ENCODE assay signal across 13 cellular contexts in genomic region chr16:10817963-10818941, GRCh38. TPM values are rescaled to one million over a fixed set of nuclear protein-coding genes. Genes with fewer than 3 reads are reported as not detected.
A peak's percentile ranks its signal among the peaks of the same experiment; 100 is the strongest.
DNase-seq lines count a peak whose midpoint lies in the region; ATAC-seq, FAIRE-seq and TF ChIP-seq lines count a peak whose summit lies in the region.
"Had no signal": no experiment of that assay in that cellular context is flagged by ENCODE, and none has a peak within 500 bp of the region (broad histone marks: within the 10 kb centered on the region; RNA-seq: fewer than 3 reads in every experiment).

Gene TVP23A (minus strand): TSS chr16:10818794. CDS start chr16:10818493, 301 bp downstream.

- H3K4me1 Mint-ChIP-seq in neural crest cell (peaks cover 5% of the 10 kb centered on the region), Caco-2 (ENCODE audit: low read depth, unreplicated experiment) (no peaks in the 10 kb centered on the region)
- H3K4me1 Mint-ChIP-seq: activated CD4-positive, alpha-beta T cell treated with anti-CD3 and anti-CD28 coated beads, Interleukin-2, amount 10 ng/mL, durations not matched to agents 7 days and 5 days; activated naive CD8-positive, alpha-beta T cell treated with anti-CD3 and anti-CD28 coated beads for 36 hours had no signal

- no peaks in the 10 kb centered on the region for H3K9me3 Mint-ChIP-seq in neural crest cell
- no peaks in the 10 kb centered on the region for H3K9me3 Mint-ChIP-seq in Caco-2 (ENCODE audit: unreplicated experiment)
- H3K9me3 Mint-ChIP-seq: activated CD4-positive, alpha-beta T cell treated with anti-CD3 and anti-CD28 coated beads, Interleukin-2, amount 10 ng/mL, durations not matched to agents 7 days and 5 days; activated naive CD8-positive, alpha-beta T cell treated with anti-CD3 and anti-CD28 coated beads for 36 hours had no signal

- CTCF ChIA-PET in mammary epithelial cell (lab: Charles Lee; ENCODE audit: low non-redundant PET) (no interaction called here), Caco-2 (lab: Charles Lee) (no interaction called here)

- in situ Hi-C loops in mammary epithelial cell (cut with MboI; ENCODE audit: low sequenced_read_pairs in 2 of 2) = no loop called here

- no peak for TF ChIP-seq POLR2A in breast epithelium (IDR thresholded peaks at IDR 0.05)
- TF ChIP-seq POLR2A in uterus (IDR thresholded peaks at IDR 0.05) = no peak
- TF ChIP-seq POLR2A in GM12892 (IDR thresholded peaks at IDR 0.05; ENCODE audit: low read depth, low read length) = no peak

- H3K36me3 Mint-ChIP-seq in neural crest cell (ENCODE audit: low read depth) = no peaks in the 10 kb centered on the region
- no peaks in the 10 kb centered on the region for H3K36me3 Mint-ChIP-seq in Caco-2 (ENCODE audit: insufficient read depth, unreplicated experiment)
- H3K36me3 Mint-ChIP-seq: activated naive CD8-positive, alpha-beta T cell treated with anti-CD3 and anti-CD28 coated beads for 36 hours had no signal

- no peaks in the 10 kb centered on the region for H3K4me1 ChIP-seq in breast epithelium
- no peaks in the 10 kb centered on the region for H3K4me1 ChIP-seq in mammary epithelial cell (ENCODE audit: insufficient read depth, low read length)
- H3K4me1 ChIP-seq in uterus = peaks cover 0 to 3% of the 10 kb centered on the region in 2 donors
- H3K4me1 ChIP-seq in Caco-2 = no peaks in the 10 kb centered on the region

- H3K4me3 ChIP-seq in breast epithelium (peak within 1 kb of the TSS in 2 of 3 donors; percentile 47 to 61), mammary epithelial cell (replicated peaks in 1 of 3; ENCODE audit: insufficient read depth in 1 of 3, low read depth in 2 of 3, low read length in 3 of 3) (no peak within 1 kb of the TSS), uterus (peak within 1 kb of the TSS; percentile 2 to 39), Caco-2 (ENCODE audit: low read depth, low read length) (no peak within 1 kb of the TSS)

- POLR2A ChIA-PET in Caco-2 (lab: Charles Lee) = no interaction called here

- H3K4me3 Mint-ChIP-seq in neural crest cell (peak within 1 kb of the TSS; percentile 87), Caco-2 (ENCODE audit: unreplicated experiment) (no peak within 1 kb of the TSS)
- H3K4me3 Mint-ChIP-seq: activated CD4-positive, alpha-beta T cell treated with anti-CD3 and anti-CD28 coated beads, Interleukin-2, amount 10 ng/mL, durations not matched to agents 7 days and 5 days; activated naive CD8-positive, alpha-beta T cell treated with anti-CD3 and anti-CD28 coated beads for 36 hours had no signal

- H3K27ac ChIP-seq in breast epithelium (no peak within 1 kb of the TSS), mammary epithelial cell (ENCODE audit: insufficient read depth, low read depth, low read length) (no peak within 1 kb of the TSS), uterus (peak within 1 kb of the TSS in 1 of 2 donors; percentile 33)
- H3K27ac ChIP-seq: spleen had no signal

- no peaks in the 10 kb centered on the region for H3K79me2 ChIP-seq in mammary epithelial cell (ENCODE audit: insufficient read depth, low read length)

- H2AFZ ChIP-seq in mammary epithelial cell (ENCODE audit: low read depth, low read length) = no peak within 1 kb of the TSS

- intact Hi-C loops in breast epithelium (cut with DNase I; ENCODE audit: low total_unique reads) = loop anchor here (10.0 kb wide), 1 partner anchor 63 kb away; no protein-coding TSS in a partner anchor
- intact Hi-C loops in mammary epithelial cell (cut with micrococcal nuclease) = no loop called here
- intact Hi-C loops in left cardiac atrium (cut with DNase I) = no loop called here
- intact Hi-C loops in uterus (cut with DNase I; ENCODE audit: low total_unique reads) = no loop called here
- intact Hi-C loops in Caco-2 (cut with micrococcal nuclease; ENCODE audit: unreplicated experiment) = no loop called here

- FAIRE-seq in GM12892 (lab: Jason Lieb, UNC) = no peak

- H3K9me3 ChIP-seq in breast epithelium = no peaks in the 10 kb centered on the region
- no peaks in the 10 kb centered on the region for H3K9me3 ChIP-seq in mammary epithelial cell (replicated peaks; ENCODE audit: insufficient read depth, low read length)
- H3K9me3 ChIP-seq in uterus = no peaks in the 10 kb centered on the region
- no peaks in the 10 kb centered on the region for H3K9me3 ChIP-seq in Caco-2
- H3K9me3 ChIP-seq: spleen had no signal

- H3K36me3 ChIP-seq in breast epithelium = no peaks in the 10 kb centered on the region
- H3K36me3 ChIP-seq in mammary epithelial cell (ENCODE audit: insufficient read depth, low read length) = no peaks in the 10 kb centered on the region
- H3K36me3 ChIP-seq in uterus = no peaks in the 10 kb centered on the region
- no peaks in the 10 kb centered on the region for H3K36me3 ChIP-seq in Caco-2 (ENCODE audit: control insufficient read depth, insufficient read depth, low read length)
- H3K36me3 ChIP-seq: spleen had no signal

- no peaks in the 10 kb centered on the region for H4K20me1 ChIP-seq in mammary epithelial cell (ENCODE audit: insufficient read depth, low read length)

- dilution Hi-C loops in mammary epithelial cell (cut with HindIII; ENCODE audit: low sequenced_read_pairs) = no loop called here

- H3K27me3 ChIP-seq in breast epithelium (no peaks in the 10 kb centered on the region), mammary epithelial cell (ENCODE audit: insufficient read depth, low read length) (peaks cover 3% of the 10 kb centered on the region), uterus (peaks cover 0 to 3% of the 10 kb centered on the region in 2 donors), Caco-2 (replicated peaks; ENCODE audit: control insufficient read depth, insufficient read depth, low read length) (no peaks in the 10 kb centered on the region)

- TF ChIP-seq CTCF in breast epithelium (IDR thresholded peaks at IDR 0.05) (no peak), mammary epithelial cell (conservative IDR thresholded peaks at IDR 0.05 in 1 of 2, IDR thresholded peaks at IDR 0.05 in 1 of 2; ENCODE audit: extremely low read depth in 1 of 2, insufficient read depth in 1 of 2, low read depth in 1 of 2, low read length in 2 of 2) (no peak), neural crest cell (conservative IDR thresholded peaks at IDR 0.05) (no peak), uterus (IDR thresholded peaks at IDR 0.05) (no peak), Caco-2 (IDR thresholded peaks at IDR 0.05; ENCODE audit: insufficient read depth in 1 of 2, low read depth in 1 of 2, low read length in 1 of 2, severe bottlenecking in 1 of 2, unreplicated experiment in 1 of 2) (no peak)

- H3K9ac ChIP-seq in mammary epithelial cell (ENCODE audit: insufficient read depth, low read length) = no peak within 1 kb of the TSS

- H3K27ac Mint-ChIP-seq in neural crest cell (ENCODE audit: unreplicated experiment) (no peak within 1 kb of the TSS), Caco-2 (ENCODE audit: unreplicated experiment) (no peak within 1 kb of the TSS)
- H3K27ac Mint-ChIP-seq: activated CD4-positive, alpha-beta T cell treated with anti-CD3 and anti-CD28 coated beads, Interleukin-2, amount 10 ng/mL, durations not matched to agents 7 days and 5 days; activated naive CD8-positive, alpha-beta T cell treated with anti-CD3 and anti-CD28 coated beads for 36 hours had no signal

- BruUV-seq in mammary epithelial cell (replicated peaks; lab: Mats Ljungman, UMichigan) (no TSS peak), Caco-2 (replicated peaks; lab: Mats Ljungman, UMichigan) (no TSS peak)

- H3K4me2 ChIP-seq in mammary epithelial cell (ENCODE audit: insufficient read depth, low read depth, low read length) = no peak within 1 kb of the TSS

- WGBS in mammary epithelial cell (ENCODE audit: low coverage, missing lambda C conversion rate) = 75% methylated on average over 4 of the region's 64 CpGs

- DNase-seq in breast epithelium (ENCODE audit: low spot score in 2 of 2) (no peak), mammary epithelial cell (no peak), left cardiac atrium (peak; percentile 29), neural crest cell (ENCODE audit: low read depth, low spot score) (peak; percentile 30), uterus (peak in 1 of 2 donors; percentile 21), T-helper 1 cell (no peak), GM12892 (ENCODE audit: insufficient read length) (no peak), Caco-2 (no peak)
- DNase-seq: activated CD4-positive, alpha-beta T cell treated with anti-CD3 and anti-CD28 coated beads, Interleukin-2, amount 10 ng/mL, durations not matched to agents 7 days and 5 days; activated naive CD8-positive, alpha-beta T cell treated with anti-CD3 and anti-CD28 coated beads for 36 hours; spleen had no signal

- H3K27me3 Mint-ChIP-seq in neural crest cell (ENCODE audit: low read depth) (no peaks in the 10 kb centered on the region), Caco-2 (ENCODE audit: insufficient read depth, unreplicated experiment) (peaks cover 7% of the 10 kb centered on the region)

- peak; percentile 58 to 64 for ATAC-seq in left cardiac atrium

RNA-seq across cellular contexts. Expression of gene TVP23A, which starts in this region (rescaled TPM):
- 1 to 10 TPM in 1 of 3 donors, under 1 TPM in 1, not detected in 1; under 0.01 to 1.3 TPM for total RNA-seq in breast epithelium
- not detected for total RNA-seq in mammary epithelial cell
- not detected for polyA plus RNA-seq in mammary epithelial cell
- polyA minus RNA-seq in mammary epithelial cell = not detected
- total RNA-seq in left cardiac atrium = 1 to 10 TPM in 1 of 2 donors, under 1 TPM in 1; 0.80 to 1.3 TPM
- 6.9 and 7.7 TPM in 2 replicates for total RNA-seq in neural crest cell
- total RNA-seq in uterus = 1 to 10 TPM in 2 of 4 donors, under 1 TPM in 1, not detected in 1; 0.29 to 8.0 (median 7.6) TPM
- polyA plus RNA-seq in GM12892 (2012; ENCODE audit: missing spikeins) = 20.1 TPM
- not detected in 2 replicates for total RNA-seq in Caco-2 (2022)
- total RNA-seq: A172; activated CD4-positive, alpha-beta T cell treated with anti-CD3 and anti-CD28 coated beads, Interleukin-2, amount 10 ng/mL, durations not matched to agents 7 days and 5 days; activated naive CD8-positive, alpha-beta T cell treated with anti-CD3 and anti-CD28 coated beads for 36 hours; NCI-H460 had no signal

Comparison
In these comparisons a context has a peak if more than half of its experiments do, and no peak if none do; other contexts are left out.
1. H3K4me3 ChIP-seq: peak in breast epithelium (2 of 3) and uterus (2 of 2); none in mammary epithelial cell (0 of 3) and Caco-2 (single experiment).
2. DNase-seq: peak in left cardiac atrium (single experiment) and neural crest cell (single experiment); none in breast epithelium (0 of 2), mammary epithelial cell (single experiment), T-helper 1 cell (0 of 5), GM12892 (single experiment) and Caco-2 (0 of 2).